23 cellular contexts compared by ENCODE assay signal in genomic region chr22:49626361-49627216, GRCh38.
"Had no signal": no experiment of that assay in that cellular context is flagged by ENCODE, and none has a peak within 500 bp of the region (broad histone marks: within the 10 kb centered on the region; RNA-seq: fewer than 3 reads in every experiment).

No MANE protein-coding gene starts in this region.

- ATAC-seq: activated T-cell treated with anti-CD3 and anti-CD28 coated beads, Interleukin-2, amount 50 U/mL, for 4 hours; T-cell had no signal

- H3K27ac ChIP-seq: brain microvascular endothelial cell, cardiac muscle cell, PC-9, SK-N-MC had no signal

- H3K36me3 ChIP-seq: brain microvascular endothelial cell, cardiac muscle cell had no signal

- H2AFZ ChIP-seq: PC-9 had no signal

- H3K27me3 ChIP-seq: brain microvascular endothelial cell, cardiac muscle cell had no signal

- H3K4me3 ChIP-seq: cardiac muscle cell, PC-9, SK-N-MC had no signal

- FAIRE-seq: TTC549 had no signal

- DNase-seq: activated B cell treated with CpG ODN at 0.5 μM for 24 hours; activated CD4-positive, alpha-beta memory T cell treated with anti-CD3 and anti-CD28 coated beads for 36 hours; activated CD4-positive, alpha-beta T cell treated with anti-CD3 and anti-CD28 coated beads for 1 hour; activated CD4-positive, alpha-beta T cell treated with anti-CD3 and anti-CD28 coated beads, Interleukin-2, amount 10 ng/mL, durations not matched to agents 7 days and 5 days; activated CD8-positive, alpha-beta memory T cell treated with anti-CD3 and anti-CD28 coated beads for 24 hours; activated gamma-delta T cell; activated naive CD4-positive, alpha-beta T cell treated with anti-CD3 and anti-CD28 coated beads for 36 hours; activated T-cell treated with anti-CD3 and anti-CD28 coated beads, Interleukin-2, amount 50 U/mL, for 4 hours; brain microvascular endothelial cell; MM.1S; NCI-H1105; NCI-H1436; NCI-H1694 treated with DMSO at 0.1 percent for 48 hours; NCI-H2029 treated with DMSO at 0.1 percent for 48 hours; NCI-H345; NCI-H69; PC-9; T-cell; T-helper 2 cell; T1000 had no signal

- H3K4me2 ChIP-seq: PC-9 had no signal
